ENCODE assay signal across 18 cellular contexts in the genomic region with DNA sequence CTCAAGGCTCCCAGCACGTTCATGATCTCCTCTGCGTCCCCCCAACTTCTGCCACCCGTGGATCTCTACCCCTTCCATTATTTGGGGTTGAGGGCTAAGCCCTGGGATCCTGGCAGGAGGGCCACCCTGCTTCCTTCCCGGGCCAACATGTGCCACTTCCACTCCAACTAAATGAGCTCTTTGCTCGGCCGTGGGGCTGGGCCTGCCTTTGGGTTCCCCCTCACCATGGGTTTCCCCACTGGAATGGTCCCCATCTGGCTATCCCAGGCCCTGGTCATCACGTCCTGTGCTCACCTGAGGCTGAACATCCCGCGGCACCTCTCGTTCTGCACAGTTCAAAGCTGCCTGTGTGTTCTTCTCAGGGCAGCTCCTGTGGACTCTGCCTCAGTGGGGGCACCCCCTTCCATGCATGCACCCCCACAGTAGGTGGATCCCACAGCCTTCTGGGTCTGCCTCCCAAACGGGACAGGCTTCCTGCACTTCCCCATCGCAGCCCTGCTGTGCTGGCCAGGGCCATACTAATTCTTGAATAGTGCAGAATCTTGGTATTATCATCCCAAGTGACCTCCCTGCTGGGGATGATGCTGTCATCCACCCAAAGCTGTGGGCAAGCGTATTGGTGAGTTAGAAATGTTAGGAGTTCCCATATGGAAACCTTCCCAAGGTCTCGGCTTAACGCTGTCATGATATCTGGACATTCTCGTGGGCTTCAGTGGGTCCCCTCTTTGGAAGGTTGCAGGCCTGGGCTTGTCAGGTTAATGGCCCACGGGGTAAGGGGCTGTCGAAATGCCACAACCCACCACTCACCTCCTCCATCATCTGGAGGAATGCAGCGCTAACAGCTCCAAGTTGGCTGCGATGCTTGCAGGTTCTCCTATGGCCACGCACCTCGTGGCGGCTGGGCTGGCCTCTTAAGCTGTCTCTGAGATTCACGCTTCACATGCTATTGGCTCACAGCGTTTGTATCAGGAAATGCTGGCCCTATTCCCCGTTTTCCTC.
"Had no signal": no experiment of that assay in that cellular context is flagged by ENCODE, and none has a peak within 500 bp of the region (broad histone marks: within the 10 kb centered on the region; RNA-seq: fewer than 3 reads in every experiment).

No MANE protein-coding gene starts in this region.

- H3K27me3 ChIP-seq: breast epithelium, gastroesophageal sphincter, hepatocyte, right lobe of liver had no signal

- H3K9me3 ChIP-seq: breast epithelium, gastroesophageal sphincter, right lobe of liver had no signal

- H3K27ac ChIP-seq: epithelial cell of prostate, hepatocyte had no signal

- ATAC-seq: activated CD4-positive, alpha-beta T cell treated with anti-CD3 and anti-CD28 coated beads for 36 hours; activated naive CD4-positive, alpha-beta T cell treated with anti-CD3 and anti-CD28 coated beads, Interleukin-2, amount 50 U/mL, for 72 hours; activated T-cell treated with anti-CD3 and anti-CD28 coated beads, Interleukin-2, amount 50 U/mL, for 4 hours; gastroesophageal sphincter; naive thymus-derived CD4-positive, alpha-beta T cell; stimulated activated naive CD8-positive, alpha-beta T cell treated with anti-CD3 and anti-CD28 coated beads, Interleukin-15, Interleukin-2, amounts not matched to agents 100 U/mL and 50 U/mL, for 24 hours had no signal

- DNase-seq: activated CD4-positive, alpha-beta T cell treated with anti-CD3 and anti-CD28 coated beads for 36 hours; activated CD4-positive, alpha-beta T cell treated with anti-CD3 and anti-CD28 coated beads, Interleukin-2, amount 50 U/mL, for 48 hours; activated CD4-positive, CD25-positive, alpha-beta regulatory T cell; activated CD8-positive, alpha-beta memory T cell treated with anti-CD3 and anti-CD28 coated beads, Interleukin-2, amount 50 U/mL, for 48 hours; activated T-cell treated with anti-CD3 and anti-CD28 coated beads, Interleukin-2, amount 50 U/mL, for 4 hours; dermis blood vessel endothelial cell; effector CD8-positive, alpha-beta T cell; naive thymus-derived CD4-positive, alpha-beta T cell; posterior cingulate gyrus; stimulated activated CD4-positive, alpha-beta T cell treated with anti-CD3 and anti-CD28 coated beads, Interleukin-2, amount 100 ng/mL, for 48 hours; stimulated activated naive CD8-positive, alpha-beta T cell treated with anti-CD3 and anti-CD28 coated beads, Interleukin-15, Interleukin-2, amounts not matched to agents 100 U/mL and 50 U/mL, for 24 hours had no signal

- H3K4me2 ChIP-seq: hepatocyte had no signal

- H3K4me1 ChIP-seq: breast epithelium had no signal

- H3K79me2 ChIP-seq: hepatocyte had no signal

- H3K36me3 ChIP-seq: breast epithelium, gastroesophageal sphincter, right lobe of liver had no signal

- H3K4me3 ChIP-seq: breast epithelium, gastroesophageal sphincter, hepatocyte, right lobe of liver had no signal

- FAIRE-seq: endometrium had no signal

- H2AFZ ChIP-seq: hepatocyte had no signal
